In the genomic region with DNA sequence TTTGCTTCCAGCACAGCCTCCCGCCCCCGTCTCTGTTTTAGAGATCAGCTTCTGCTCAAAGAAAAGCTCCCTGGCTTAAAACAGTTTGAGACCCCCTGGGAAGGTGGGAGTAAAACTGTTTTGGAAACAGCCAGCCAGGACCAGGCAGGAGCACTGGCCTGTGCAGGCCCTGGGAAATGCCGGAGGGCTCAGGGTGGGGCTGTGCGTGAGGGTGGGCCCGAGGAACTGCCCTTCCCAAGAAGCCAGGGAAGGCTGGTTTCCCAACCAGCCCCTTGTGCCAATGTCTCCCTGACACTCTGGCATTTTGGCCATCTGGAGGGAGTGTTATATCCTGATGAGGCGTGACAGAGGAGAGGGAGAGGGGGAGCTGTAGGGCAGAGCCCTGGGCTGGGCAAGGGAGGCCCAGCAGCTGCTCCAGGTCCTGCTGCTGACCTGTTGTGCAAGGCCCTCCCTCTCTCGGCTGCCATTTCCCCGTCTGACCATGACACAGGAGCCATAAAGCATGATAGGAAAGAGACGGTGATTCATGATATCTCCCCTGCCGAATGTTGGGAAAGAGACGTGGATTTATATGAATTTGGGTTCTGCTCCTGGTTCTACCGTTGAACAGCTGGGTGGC, we compare ENCODE assay signal across 15 cellular contexts. TPM values are rescaled to one million over a fixed set of nuclear protein-coding genes. Genes with fewer than 3 reads are reported as not detected.
DNase-seq lines count a peak whose midpoint lies in the region; ATAC-seq and TF ChIP-seq lines count a peak whose summit lies in the region.
"Had no signal": no experiment of that assay in that cellular context is flagged by ENCODE, and none has a peak within 500 bp of the region (broad histone marks: within the 10 kb centered on the region; RNA-seq: fewer than 3 reads in every experiment).

No MANE protein-coding gene starts in this region.

- CTCF ChIA-PET in MCF 10A (lab: Yijun Ruan, JAX), result interaction anchor here (1.1 to 6.7 kb wide), 5 partner anchors 16 to 59 kb away, joined by 3 to 64 read pairs (median 5); partner anchors contain the start of genes OLFML2A and WDR38

- no peak overlapping the region for H2BK120ac ChIP-seq in mesenchymal stem cell (ENCODE audit: low read depth, low read length)

- no peak overlapping the region for H2BK12ac ChIP-seq in mesenchymal stem cell (ENCODE audit: low read length in 2 of 2)

- no peak for TF ChIP-seq POLR2A in breast epithelium (IDR thresholded peaks at IDR 0.05)
- TF ChIP-seq POLR2A in tibial nerve (IDR thresholded peaks at IDR 0.05), result no peak

- TF ChIP-seq CTCF in MCF 10A (IDR thresholded peaks at IDR 0.05; ENCODE audit: unreplicated experiment) (no peak), breast epithelium (IDR thresholded peaks at IDR 0.05) (no peak), coronary artery (IDR thresholded peaks at IDR 0.05) (no peak), tibial nerve (IDR thresholded peaks at IDR 0.05) (no peak)

- 79% methylated on average over 12 of the region's 12 CpGs for WGBS in mesenchymal stem cell
- 59 to 61% methylated on average over 10 to 12 of the region's 12 CpGs for WGBS in tibial nerve, 2 donors

- ATAC-seq in GM18511 (IDR thresholded peaks at IDR 0.05; ENCODE audit: unreplicated experiment), result no peak

- H3K18ac ChIP-seq in mesenchymal stem cell (ENCODE audit: low read depth in 1 of 2, low read length in 2 of 2), result no peak overlapping the region

- H3K27me3 ChIP-seq in breast epithelium (no peaks in the 10 kb centered on the region), mesenchymal stem cell (ENCODE audit: control insufficient read depth in 1 of 2, insufficient read depth in 1 of 2, low read length in 2 of 2) (no peaks in the 10 kb centered on the region), tibial nerve (no peaks in the 10 kb centered on the region)

- DNase-seq in MCF 10A (ENCODE audit: unreplicated experiment), result peak; percentile 83
- DNase-seq in breast epithelium (ENCODE audit: low spot score in 2 of 2), result no peak
- peak; percentile 75 for DNase-seq in coronary artery (ENCODE audit: low spot score)
- peak; percentile 61 for DNase-seq in mesenchymal stem cell
- DNase-seq in tibial nerve (ENCODE audit: low spot score in 2 of 2), result no peak
- DNase-seq in DMS153 treated with DMSO at 0.1 percent for 48 hours (lab: John Stamatoyannopoulos, UW; ENCODE audit: unreplicated experiment), result no peak
- DNase-seq in NCI-H2227 treated with DMSO at 0.1 percent for 48 hours (lab: John Stamatoyannopoulos, UW), result no peak
- DNase-seq: activated CD8-positive, alpha-beta memory T cell treated with anti-CD3 and anti-CD28 coated beads, Interleukin-2, amount 50 U/mL, for 4 hours; activated naive CD8-positive, alpha-beta T cell treated with anti-CD3 and anti-CD28 coated beads, Interleukin-2, amount 10 ng/mL, durations not matched to agents 7 days and 5 days; DND-41; NCI-H345; tibial artery had no signal

- peak overlapping the region; percentile 11 for H2AK5ac ChIP-seq in mesenchymal stem cell (ENCODE audit: low read length, severe bottlenecking)

- H2AFZ ChIP-seq in mesenchymal stem cell (ENCODE audit: low read depth, low read length), result no peak overlapping the region

- POLR2A ChIA-PET in MCF 10A (lab: Yijun Ruan, JAX), result interaction anchor here (0.7 to 1.0 kb wide), 3 partner anchors 19 to 26 kb away, joined by 3 to 4 read pairs (median 3); no protein-coding TSS in a partner anchor

- H4K91ac ChIP-seq in mesenchymal stem cell (ENCODE audit: low read length), result no peak overlapping the region

- no peaks in the 10 kb centered on the region for H3K36me3 Mint-ChIP-seq in MCF 10A (ENCODE audit: insufficient read depth, unreplicated experiment)
- H3K36me3 Mint-ChIP-seq: activated naive CD8-positive, alpha-beta T cell treated with anti-CD3 and anti-CD28 coated beads, Interleukin-2, amount 10 ng/mL, durations not matched to agents 7 days and 5 days had no signal

- no peak overlapping the region for H3K27ac Mint-ChIP-seq in MCF 10A (ENCODE audit: low read depth, unreplicated experiment)
- H3K27ac Mint-ChIP-seq: activated naive CD8-positive, alpha-beta T cell treated with anti-CD3 and anti-CD28 coated beads, Interleukin-2, amount 10 ng/mL, durations not matched to agents 7 days and 5 days had no signal

- H3K4ac ChIP-seq in mesenchymal stem cell (ENCODE audit: low read depth in 1 of 2, low read length in 2 of 2), result no peak overlapping the region

- H3K4me3 ChIP-seq in breast epithelium (no peak overlapping the region), coronary artery (no peak overlapping the region), mesenchymal stem cell (ENCODE audit: insufficient read depth in 1 of 2, low read depth in 1 of 2, low read length in 2 of 2) (no peak overlapping the region), tibial nerve (no peak overlapping the region)
- H3K4me3 ChIP-seq: A549, prostate gland, tibial artery had no signal

- no peak overlapping the region for H3K23ac ChIP-seq in mesenchymal stem cell (ENCODE audit: low read length in 2 of 2)

- no peak overlapping the region for H3K14ac ChIP-seq in mesenchymal stem cell (ENCODE audit: low read length in 2 of 2)

- H3K4me1 ChIP-seq in breast epithelium, result peaks cover 0 to 5% of the 10 kb centered on the region in 2 donors
- peaks cover 16% of the 10 kb centered on the region for H3K4me1 ChIP-seq in mesenchymal stem cell (ENCODE audit: control insufficient read depth, insufficient read depth, low read depth, low read length)
- H3K4me1 ChIP-seq in tibial nerve, result peaks cover 0 to 51% (median 9%) of the 10 kb centered on the region in 4 donors
- H3K4me1 ChIP-seq: prostate gland had no signal

- H3K9me3 ChIP-seq in breast epithelium (no peaks in the 10 kb centered on the region), mesenchymal stem cell (ENCODE audit: control insufficient read depth, low read length) (no peaks in the 10 kb centered on the region), tibial nerve (no peaks in the 10 kb centered on the region)
- H3K9me3 ChIP-seq: A549, prostate gland, tibial artery had no signal

- no peak overlapping the region for H3K4me2 ChIP-seq in mesenchymal stem cell (ENCODE audit: low read length, poor library complexity, severe bottlenecking)
- H3K4me2 ChIP-seq: A549 had no signal

- H3K9me3 Mint-ChIP-seq in MCF 10A (ENCODE audit: unreplicated experiment), result no peaks in the 10 kb centered on the region
- H3K9me3 Mint-ChIP-seq: activated naive CD8-positive, alpha-beta T cell treated with anti-CD3 and anti-CD28 coated beads, Interleukin-2, amount 10 ng/mL, durations not matched to agents 7 days and 5 days had no signal

- peaks cover 5% of the 10 kb centered on the region for H3K4me1 Mint-ChIP-seq in MCF 10A (ENCODE audit: insufficient read depth, unreplicated experiment)

- no peak overlapping the region for H2BK5ac ChIP-seq in mesenchymal stem cell (ENCODE audit: low read depth, low read length, poor library complexity, severe bottlenecking)

- H3K27ac ChIP-seq in breast epithelium (peak overlapping the region in 1 of 2 donors; percentile 77), coronary artery (peak overlapping the region in 1 of 2 donors; percentile 70), mesenchymal stem cell (ENCODE audit: low read length, poor library complexity, severe bottlenecking) (no peak overlapping the region), tibial nerve (peak overlapping the region in 3 of 4 donors; percentile 25 to 69 (median 65))
- H3K27ac ChIP-seq: prostate gland, tibial artery had no signal

- no peak overlapping the region for H4K8ac ChIP-seq in mesenchymal stem cell (ENCODE audit: low read length)

- H3K9ac ChIP-seq in mesenchymal stem cell (ENCODE audit: low read length), result no peak overlapping the region

- no peak overlapping the region for H2BK15ac ChIP-seq in mesenchymal stem cell (ENCODE audit: low read depth, poor library complexity, severe bottlenecking)

- intact Hi-C loops in MCF 10A (cut with micrococcal nuclease) (no loop called here), breast epithelium (cut with DNase I; ENCODE audit: low total_unique reads) (no loop called here)

- BruUV-seq in MCF 10A (replicated peaks; lab: Mats Ljungman, UMichigan), result no TSS peak

- TF ChIP-seq EP300 in tibial nerve (IDR thresholded peaks at IDR 0.05), result no peak

- H3K36me3 ChIP-seq in breast epithelium (no peaks in the 10 kb centered on the region), mesenchymal stem cell (ENCODE audit: control insufficient read depth in 1 of 2, insufficient read depth in 2 of 2, low read depth in 1 of 2, low read length in 2 of 2) (peaks cover 24 to 28% of the 10 kb centered on the region in 2 experiments), tibial nerve (peaks cover 0 to 7% (median 0%) of the 10 kb centered on the region in 3 donors)
- H3K36me3 ChIP-seq: prostate gland, tibial artery had no signal

- H3K4me3 Mint-ChIP-seq in MCF 10A (ENCODE audit: unreplicated experiment), result no peak overlapping the region
- H3K4me3 Mint-ChIP-seq: activated naive CD8-positive, alpha-beta T cell treated with anti-CD3 and anti-CD28 coated beads, Interleukin-2, amount 10 ng/mL, durations not matched to agents 7 days and 5 days had no signal

- H3K27me3 Mint-ChIP-seq in MCF 10A (ENCODE audit: insufficient read depth, unreplicated experiment), result no peaks in the 10 kb centered on the region

- peaks cover 1% of the 10 kb centered on the region for H3K79me1 ChIP-seq in mesenchymal stem cell (replicated peaks; ENCODE audit: low read length, poor library complexity, severe bottlenecking)

RNA-seq across cellular contexts. Expression of gene OLFML2A, which starts 16.2 kb away (rescaled TPM):
- total RNA-seq in MCF 10A (2022) (0.21 and 0.25 TPM in 2 replicates), breast epithelium (10 to 100 TPM; 11.4 to 25.2 (median 11.4) TPM), tibial nerve (100 to 1,000 TPM in 2 of 4 donors, 10 to 100 TPM in 2; 44.7 to 328 (median 169) TPM)
- 14.3 TPM for polyA plus RNA-seq in mesenchymal stem cell (2013, experiment 1 of 2)
- polyA plus RNA-seq in mesenchymal stem cell (2013, experiment 2 of 2), result 14.4 TPM
- total RNA-seq: activated naive CD8-positive, alpha-beta T cell treated with anti-CD3 and anti-CD28 coated beads, Interleukin-2, amount 10 ng/mL, durations not matched to agents 7 days and 5 days had no signal

RNA-seq across cellular contexts. Expression of gene NR6A1, which starts 22.0 kb away (rescaled TPM):
- total RNA-seq in MCF 10A (2022), result 0.91 and 2.0 TPM in 2 replicates
- total RNA-seq in breast epithelium, result 1 to 10 TPM; 1.3 to 5.3 (median 3.9) TPM
- 0.66 TPM for polyA plus RNA-seq in mesenchymal stem cell (2013, experiment 1 of 2)
- 0.74 TPM for polyA plus RNA-seq in mesenchymal stem cell (2013, experiment 2 of 2)
- total RNA-seq in tibial nerve, result 1 to 10 TPM; 1.7 to 8.4 (median 5.5) TPM

Comparison
In these comparisons a context has a peak if more than half of its experiments do, and no peak if none do; other contexts are left out.
1. DNase-seq: peak in MCF 10A (single experiment), coronary artery (single experiment) and mesenchymal stem cell (single experiment); none in breast epithelium (0 of 2), tibial nerve (0 of 2), DMS153 treated with DMSO at 0.1 percent for 48 hours (single experiment) and NCI-H2227 treated with DMSO at 0.1 percent for 48 hours (single experiment).